8 cellular contexts compared by ENCODE assay signal in the genomic region with DNA sequence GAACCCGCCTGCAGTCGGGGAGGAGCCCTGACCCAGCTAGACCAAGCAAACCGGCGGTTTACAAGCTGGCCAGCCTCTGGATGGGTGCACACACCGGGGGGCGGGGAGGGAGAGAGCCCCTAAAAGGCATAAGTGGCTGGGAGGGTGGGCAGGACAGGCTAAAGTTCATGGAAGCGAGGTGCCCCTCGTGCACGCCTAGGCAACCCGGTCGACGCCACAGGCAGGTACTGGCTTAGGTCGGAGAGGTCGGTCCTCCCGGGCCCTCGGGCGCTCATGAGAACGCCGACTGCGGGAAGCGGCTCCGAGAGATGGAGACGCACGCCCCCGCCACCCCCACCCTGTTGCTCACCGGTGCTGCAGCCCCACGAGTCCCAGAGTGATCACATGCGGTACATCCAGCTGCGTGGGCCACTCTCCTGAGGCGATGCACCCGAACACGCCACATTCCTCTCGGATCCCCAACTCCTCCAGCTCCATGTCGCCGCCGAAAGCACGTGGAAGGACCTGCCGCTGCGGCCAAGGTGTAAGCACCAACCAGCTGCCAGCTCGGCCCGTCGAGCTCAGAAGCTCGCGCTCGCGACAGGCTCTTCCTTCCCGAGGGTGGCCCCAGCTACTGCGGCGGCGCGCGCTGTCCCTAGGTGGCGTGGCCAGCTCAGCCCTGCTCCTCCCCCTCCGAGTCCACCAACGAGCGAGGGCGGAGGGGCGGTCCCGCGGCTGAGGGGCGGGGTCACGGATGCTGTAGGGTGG. TPM values are rescaled to one million over a fixed set of nuclear protein-coding genes. Genes with fewer than 3 reads are reported as not detected.
DNase-seq lines count a peak whose midpoint lies in the region; ATAC-seq and TF ChIP-seq lines count a peak whose summit lies in the region.

A gene (minus strand): TSS at position 615 of the 747 bp plus-strand sequence. CDS start 138 bp downstream, at position 477.

- H3K27me3 Mint-ChIP-seq in activated CD4-positive, alpha-beta T cell treated with anti-CD3 and anti-CD28 coated beads for 36 hours = no peaks in the 10 kb centered on the region

- POLR2A ChIA-PET in activated CD4-positive, alpha-beta T cell treated with anti-CD3 and anti-CD28 coated beads for 36 hours (lab: Charles Lee) = interaction anchor here (0.5 to 2.6 kb wide), 11 partner anchors 10 to 543 kb away, joined by 4 to 51 read pairs (median 6); a partner anchor contains a TSS

- H3K9me3 Mint-ChIP-seq in activated CD4-positive, alpha-beta T cell treated with anti-CD3 and anti-CD28 coated beads for 36 hours (ENCODE audit: low read depth) = no peaks in the 10 kb centered on the region

- intact Hi-C loops in activated CD4-positive, alpha-beta T cell treated with anti-CD3 and anti-CD28 coated beads for 36 hours (cut with DNase I, micrococcal nuclease) = loop anchor here (1.0 to 10.0 kb wide), 10 partner anchors 48 to 582 kb away; a partner anchor contains a TSS

- peaks cover 29% of the 10 kb centered on the region for H3K36me3 Mint-ChIP-seq in activated CD4-positive, alpha-beta T cell treated with anti-CD3 and anti-CD28 coated beads for 36 hours (ENCODE audit: low read depth)

- CTCF ChIA-PET in activated CD4-positive, alpha-beta T cell treated with anti-CD3 and anti-CD28 coated beads for 36 hours (lab: Charles Lee) = interaction anchor here (0.6 to 3.1 kb wide), 19 partner anchors 9 to 543 kb away, joined by 3 to 29 read pairs (median 4); a partner anchor contains a TSS

- peak; percentile 75 for ATAC-seq in GM19035 (IDR thresholded peaks at IDR 0.05; ENCODE audit: unreplicated experiment)
- ATAC-seq in HG03354 (IDR thresholded peaks at IDR 0.05; ENCODE audit: poor library complexity, severe bottlenecking, unreplicated experiment) = peak; percentile 79
- ATAC-seq in activated CD4-positive, alpha-beta T cell treated with anti-CD3 and anti-CD28 coated beads for 36 hours = peak; percentile 78

- TF ChIP-seq CTCF in choroid plexus epithelial cell (conservative IDR thresholded peaks at IDR 0.05; ENCODE audit: low read depth, low read length) = peak; percentile 25

- DNase-seq in AML-193 (lab: John Stamatoyannopoulos, UW) = peak; percentile 93 to 95
- DNase-seq in NCI-H524 (lab: John Stamatoyannopoulos, UW) = peak; percentile 94 to 96
- DNase-seq in activated CD4-positive, alpha-beta T cell treated with anti-CD3 and anti-CD28 coated beads for 36 hours = peak; percentile 99
- peak; percentile 99 for DNase-seq in choroid plexus epithelial cell (ENCODE audit: low read depth)
- DNase-seq in kidney tubule cell (ENCODE audit: low spot score) = peak; percentile 99
- DNase-seq in stimulated activated CD4-positive, alpha-beta T cell treated with anti-CD3 and anti-CD28 coated beads, Interleukin-1b, Interleukin-23, amount 100 ng/mL, for 48 hours = peak; percentile 98

- peak within 1 kb of the TSS; percentile 97 for H3K27ac Mint-ChIP-seq in activated CD4-positive, alpha-beta T cell treated with anti-CD3 and anti-CD28 coated beads for 36 hours

- peak within 1 kb of the TSS; percentile 90 for H3K4me3 ChIP-seq in choroid plexus epithelial cell (ENCODE audit: low read depth, low read length)

- H3K4me3 Mint-ChIP-seq in activated CD4-positive, alpha-beta T cell treated with anti-CD3 and anti-CD28 coated beads for 36 hours = peak within 1 kb of the TSS; percentile 88

- peaks cover 49% of the 10 kb centered on the region for H3K4me1 Mint-ChIP-seq in activated CD4-positive, alpha-beta T cell treated with anti-CD3 and anti-CD28 coated beads for 36 hours

RNA-seq across cellular contexts. Expression of the gene that starts here (rescaled TPM):
- total RNA-seq in activated CD4-positive, alpha-beta T cell treated with anti-CD3 and anti-CD28 coated beads for 36 hours = 10 to 100 TPM; 36.8 to 48.2 TPM

Comparison
In these comparisons a context has a peak if more than half of its experiments do, and no peak if none do; other contexts are left out.
1. Peak in every context shown above with its lines: DNase-seq, ATAC-seq and H3K4me3 ChIP-seq.